In the genomic region with DNA sequence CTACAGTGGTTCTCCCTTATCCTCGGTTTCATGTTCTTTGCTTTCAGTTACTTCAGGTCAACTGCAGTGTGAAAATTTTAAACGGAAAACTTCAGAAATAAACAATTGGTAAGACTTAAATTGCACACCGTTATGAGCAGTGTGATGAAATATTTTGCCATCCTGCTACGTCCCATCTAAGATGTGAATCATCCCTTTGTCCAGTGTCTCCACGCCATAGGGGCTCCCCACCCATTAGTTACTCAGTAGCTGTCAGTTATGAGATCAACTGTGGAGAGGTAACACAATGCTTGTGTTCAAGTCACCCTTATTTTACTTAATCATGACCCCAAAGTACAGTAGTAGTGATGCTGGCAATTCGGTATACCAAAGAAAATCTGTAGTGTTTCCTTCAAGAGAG, we compare ENCODE assay signal across 17 cellular contexts. TPM values are rescaled to one million over a fixed set of nuclear protein-coding genes. Genes with fewer than 3 reads are reported as not detected.
A peak's percentile ranks its signal among the peaks of the same experiment; 100 is the strongest.
DNase-seq lines count a peak whose midpoint lies in the region; ATAC-seq, FAIRE-seq and TF ChIP-seq lines count a peak whose summit lies in the region.
"Had no signal": no experiment of that assay in that cellular context is flagged by ENCODE, and none has a peak within 500 bp of the region (broad histone marks: within the 10 kb centered on the region; RNA-seq: fewer than 3 reads in every experiment).

No MANE protein-coding gene starts in this region.

- no peak overlapping the region for H3K4me3 ChIP-seq in RWPE2 (ENCODE audit: severe bottlenecking)
- H3K4me3 ChIP-seq in epithelial cell of proximal tubule (ENCODE audit: low read depth, low read length): no peak overlapping the region
- no peak overlapping the region for H3K4me3 ChIP-seq in skeletal muscle cell (ENCODE audit: low read depth, low read length)
- H3K4me3 ChIP-seq: gastroesophageal sphincter, spleen, thoracic aorta had no signal

- H3K36me3 Mint-ChIP-seq in progenitor cell of endocrine pancreas (ENCODE audit: insufficient read depth) (peaks cover 16% of the 10 kb centered on the region), glutamatergic neuron (ENCODE audit: unreplicated experiment) (peaks cover 10% of the 10 kb centered on the region)

- FAIRE-seq in H54 (lab: Jason Lieb, UNC): peak; percentile 98

- peaks cover 36% of the 10 kb centered on the region for H3K36me3 ChIP-seq in RWPE2 (ENCODE audit: low read depth)
- H3K36me3 ChIP-seq: thoracic aorta had no signal

- TF ChIP-seq CTCF in RWPE2 (IDR thresholded peaks at IDR 0.05; ENCODE audit: poor library complexity, severe bottlenecking) (no peak), epithelial cell of proximal tubule (conservative IDR thresholded peaks at IDR 0.05; ENCODE audit: low read depth, low read length) (no peak), progenitor cell of endocrine pancreas (IDR thresholded peaks at IDR 0.05; ENCODE audit: unreplicated experiment) (no peak), glutamatergic neuron (IDR thresholded peaks at IDR 0.05; ENCODE audit: partially characterized antibody, unreplicated experiment) (no peak)

- H3K27ac ChIP-seq in RWPE2 (ENCODE audit: poor library complexity, severe bottlenecking): peak overlapping the region; percentile 71
- H3K27ac ChIP-seq: gastroesophageal sphincter, spleen, thoracic aorta had no signal

- no peaks in the 10 kb centered on the region for H3K9me3 ChIP-seq in RWPE2 (ENCODE audit: severe bottlenecking)
- H3K9me3 ChIP-seq: gastroesophageal sphincter, spleen, thoracic aorta had no signal

- H3K4me3 Mint-ChIP-seq in progenitor cell of endocrine pancreas (ENCODE audit: low read depth) (no peak overlapping the region), glutamatergic neuron (ENCODE audit: unreplicated experiment) (no peak overlapping the region)
- H3K4me3 Mint-ChIP-seq: activated CD4-positive, alpha-beta T cell treated with anti-CD3 and anti-CD28 coated beads, Interleukin-2, amount 10 ng/mL, durations not matched to agents 7 days and 5 days; T-helper 17 cell had no signal

- H3K9me3 Mint-ChIP-seq in progenitor cell of endocrine pancreas (ENCODE audit: low read depth) (peaks cover 5% of the 10 kb centered on the region), glutamatergic neuron (ENCODE audit: unreplicated experiment) (peaks cover 2% of the 10 kb centered on the region)
- H3K9me3 Mint-ChIP-seq: activated CD4-positive, alpha-beta T cell treated with anti-CD3 and anti-CD28 coated beads, Interleukin-2, amount 10 ng/mL, durations not matched to agents 7 days and 5 days had no signal

- DNase-seq in H54 (ENCODE audit: insufficient read length, low spot score) (no peak), RWPE2 (ENCODE audit: low spot score) (peak; percentile 79), epithelial cell of proximal tubule (ENCODE audit: low read depth) (peak; percentile 52), skeletal muscle cell (ENCODE audit: low read depth) (peak; percentile 49), progenitor cell of endocrine pancreas (ENCODE audit: low spot score, unreplicated experiment) (no peak), glutamatergic neuron (no peak)
- no peak for DNase-seq in activated CD4-positive, alpha-beta T cell treated with anti-CD3 and anti-CD28 coated beads, Interleukin-2, amount 50 U/mL, for 4 hours
- DNase-seq: activated CD4-positive, alpha-beta T cell treated with anti-CD3 and anti-CD28 coated beads, Interleukin-2, amount 10 ng/mL, durations not matched to agents 7 days and 5 days; activated effector memory CD4-positive, alpha-beta T cell treated with Interleukin-2 at 50 U/mL for 16 hours; caudate nucleus; COR-L47; NCI-H2171 treated with DMSO at 0.1 percent for 48 hours; spleen; T-helper 17 cell had no signal

- peaks cover 50% of the 10 kb centered on the region for H3K4me1 ChIP-seq in RWPE2 (ENCODE audit: insufficient read depth, poor library complexity, severe bottlenecking)
- H3K4me1 ChIP-seq: spleen had no signal

- ATAC-seq in RWPE2 (ENCODE audit: low read depth): peak; percentile 94
- ATAC-seq in GM21576 (IDR thresholded peaks at IDR 0.05; ENCODE audit: unreplicated experiment): no peak
- ATAC-seq: gastroesophageal sphincter, T-helper 17 cell had no signal

- TF ChIP-seq POLR2A in H54 (IDR thresholded peaks at IDR 0.05; ENCODE audit: low read depth, low read length): no peak

- no peaks in the 10 kb centered on the region for H3K27me3 ChIP-seq in RWPE2 (ENCODE audit: insufficient read depth, poor library complexity, severe bottlenecking)
- H3K27me3 ChIP-seq: gastroesophageal sphincter had no signal

- H3K4me1 Mint-ChIP-seq in progenitor cell of endocrine pancreas (ENCODE audit: low read depth) (peaks cover 26% of the 10 kb centered on the region), glutamatergic neuron (ENCODE audit: low read depth, unreplicated experiment) (peaks cover 21% of the 10 kb centered on the region)
- H3K4me1 Mint-ChIP-seq: activated CD4-positive, alpha-beta T cell treated with anti-CD3 and anti-CD28 coated beads, Interleukin-2, amount 10 ng/mL, durations not matched to agents 7 days and 5 days had no signal

- H3K27me3 Mint-ChIP-seq in progenitor cell of endocrine pancreas (no peaks in the 10 kb centered on the region), glutamatergic neuron (ENCODE audit: unreplicated experiment) (peaks cover 2% of the 10 kb centered on the region)

- H3K27ac Mint-ChIP-seq in progenitor cell of endocrine pancreas (no peak overlapping the region), glutamatergic neuron (ENCODE audit: unreplicated experiment) (no peak overlapping the region)
- H3K27ac Mint-ChIP-seq: activated CD4-positive, alpha-beta T cell treated with anti-CD3 and anti-CD28 coated beads, Interleukin-2, amount 10 ng/mL, durations not matched to agents 7 days and 5 days; T-helper 17 cell had no signal

RNA-seq across cellular contexts. Expression of a gene that starts 47.4 kb away (rescaled TPM):
- total RNA-seq in epithelial cell of proximal tubule (78.6 and 106 TPM in 2 replicates), progenitor cell of endocrine pancreas (167 and 172 TPM in 2 replicates), glutamatergic neuron (ENCODE audit: unreplicated experiment) (129 TPM)
- total RNA-seq: activated CD4-positive, alpha-beta T cell treated with anti-CD3 and anti-CD28 coated beads, Interleukin-2, amount 10 ng/mL, durations not matched to agents 7 days and 5 days had no signal

Comparison
In these comparisons a context has a peak if more than half of its experiments do, and no peak if none do; other contexts are left out.
1. DNase-seq: peak in RWPE2 (single experiment), epithelial cell of proximal tubule (single experiment) and skeletal muscle cell (single experiment); none in H54 (single experiment), progenitor cell of endocrine pancreas (single experiment), glutamatergic neuron (single experiment) and activated CD4-positive, alpha-beta T cell treated with anti-CD3 and anti-CD28 coated beads, Interleukin-2, amount 50 U/mL, for 4 hours (0 of 2).